Comparison of ENCODE assay signal across 30 cellular contexts in genomic region chr19:55912916-55913315, GRCh38. TPM values are rescaled to one million over a fixed set of nuclear protein-coding genes. Genes with fewer than 3 reads are reported as not detected.
"Had no signal": no experiment of that assay in that cellular context is flagged by ENCODE, and none has a peak within 500 bp of the region (broad histone marks: within the 10 kb centered on the region; RNA-seq: fewer than 3 reads in every experiment).

No MANE protein-coding gene starts in this region.

- H3K4me3 Mint-ChIP-seq: stimulated activated effector memory CD8-positive, alpha-beta T cell treated with anti-CD3 and anti-CD28 coated beads, Interleukin-12 subunit alpha, Interleukin-12 subunit beta, amount 100 ng/mL, for 72 hours; stimulated activated memory B cell treated with anti-CD40 and anti-IgM and Interleukin-4, amounts not matched to agents 10 μg/mL and 1 μg/mL and 100 μg/mL, for 72 hours; stimulated activated naive B cell treated with anti-CD40 and anti-IgM and Interleukin-4, amounts not matched to agents 10 μg/mL and 1 μg/mL and 100 μg/mL, for 72 hours; stimulated activated naive CD8-positive, alpha-beta T cell treated with anti-CD3 and anti-CD28 coated beads, Interleukin-15, amount 100 ng/mL, for 72 hours; stimulated activated naive CD8-positive, alpha-beta T cell treated with anti-CD3 and anti-CD28 coated beads, Interleukin-15, Interleukin-2, amounts not matched to agents 100 ng/mL and 50 ng/mL, for 24 hours had no signal

- ATAC-seq: stimulated activated effector memory CD8-positive, alpha-beta T cell treated with anti-CD3 and anti-CD28 coated beads, Interleukin-12 subunit alpha, Interleukin-12 subunit beta, amount 100 ng/mL, for 72 hours; stimulated activated memory B cell treated with anti-CD40 and anti-IgM and Interleukin-4, amounts not matched to agents 10 μg/mL and 1 μg/mL and 100 μg/mL, for 72 hours; stimulated activated naive CD8-positive, alpha-beta T cell treated with anti-CD3 and anti-CD28 coated beads, Interleukin-15, amount 100 ng/mL, for 72 hours; stimulated activated naive CD8-positive, alpha-beta T cell treated with anti-CD3 and anti-CD28 coated beads, Interleukin-15, Interleukin-2, amounts not matched to agents 100 U/mL and 50 U/mL, for 24 hours; upper lobe of right lung had no signal

- H3K36me3 ChIP-seq: stomach, suprapubic skin, thoracic aorta, thyroid gland, tibial artery, tibial nerve, transverse colon, upper lobe of left lung, upper lobe of right lung, uterus, vagina had no signal

- H3K4me1 Mint-ChIP-seq: stimulated activated effector memory CD8-positive, alpha-beta T cell treated with anti-CD3 and anti-CD28 coated beads, Interleukin-12 subunit alpha, Interleukin-12 subunit beta, amount 100 ng/mL, for 72 hours; stimulated activated memory B cell treated with anti-CD40 and anti-IgM and Interleukin-4, amounts not matched to agents 10 μg/mL and 1 μg/mL and 100 μg/mL, for 72 hours; stimulated activated naive B cell treated with anti-CD40 and anti-IgM and Interleukin-4, amounts not matched to agents 10 μg/mL and 1 μg/mL and 100 μg/mL, for 72 hours; stimulated activated naive CD8-positive, alpha-beta T cell treated with anti-CD3 and anti-CD28 coated beads, Interleukin-15, amount 100 ng/mL, for 72 hours had no signal

- H3K27ac Mint-ChIP-seq: stimulated activated effector memory CD8-positive, alpha-beta T cell treated with anti-CD3 and anti-CD28 coated beads, Interleukin-12 subunit alpha, Interleukin-12 subunit beta, amount 100 ng/mL, for 72 hours; stimulated activated memory B cell treated with anti-CD40 and anti-IgM and Interleukin-4, amounts not matched to agents 10 μg/mL and 1 μg/mL and 100 μg/mL, for 72 hours; stimulated activated naive B cell treated with anti-CD40 and anti-IgM and Interleukin-4, amounts not matched to agents 10 μg/mL and 1 μg/mL and 100 μg/mL, for 72 hours; stimulated activated naive CD8-positive, alpha-beta T cell treated with anti-CD3 and anti-CD28 coated beads, Interleukin-15, amount 100 ng/mL, for 72 hours; stimulated activated naive CD8-positive, alpha-beta T cell treated with anti-CD3 and anti-CD28 coated beads, Interleukin-15, Interleukin-2, amounts not matched to agents 100 ng/mL and 50 ng/mL, for 24 hours had no signal

- H3K4me3 ChIP-seq: stomach, suprapubic skin, testis, thoracic aorta, thyroid gland, tibial artery, tibial nerve, transverse colon, upper lobe of left lung, upper lobe of right lung, uterus, vagina had no signal

- H3K27ac ChIP-seq: stomach, suprapubic skin, testis, thoracic aorta, thyroid gland, tibial artery, tibial nerve, transverse colon, upper lobe of left lung, upper lobe of right lung, uterus, vagina had no signal

- DNase-seq: stimulated activated CD4-positive, alpha-beta T cell treated with anti-CD3 and anti-CD28 coated beads, Interleukin-1b, Interleukin-23, amount 100 ng/mL, for 48 hours; stimulated activated CD4-positive, alpha-beta T cell treated with anti-CD3 and anti-CD28 coated beads, Interleukin-2, amount 100 ng/mL, for 48 hours; stimulated activated CD4-positive, alpha-beta T cell treated with anti-CD3 and anti-CD28 coated beads, Interleukin-4, amount 100 ng/mL, for 24 hours; stimulated activated CD4-positive, alpha-beta T cell treated with anti-CD3 and anti-CD28 coated beads, Interleukin-4, amount 100 ng/mL, for 4 hours; stimulated activated CD8-positive, alpha-beta memory T cell treated with anti-CD3 and anti-CD28 coated beads, Interleukin-4, amount 100 ng/mL, for 48 hours; stimulated activated naive B cell treated with anti-CD40 and anti-IgM and Interleukin-4, amounts not matched to agents 10 μg/mL and 1 μg/mL and 100 μg/mL, for 72 hours; stimulated activated naive CD4-positive, alpha-beta T cell; stimulated activated naive CD4-positive, alpha-beta T cell treated with Interleukin-2 at 50 U/mL for 16 hours; stimulated activated naive CD8-positive, alpha-beta T cell treated with anti-CD3 and anti-CD28 coated beads, Interleukin-15, amount 100 ng/mL, for 72 hours; stimulated activated naive CD8-positive, alpha-beta T cell treated with anti-CD3 and anti-CD28 coated beads, Interleukin-15, Interleukin-2, amounts not matched to agents 100 U/mL and 50 U/mL, for 24 hours; stomach; testis; thyroid gland; tibial artery; transverse colon; trophoblast cell; upper lobe of left lung; upper lobe of right lung; uterus had no signal

- H3K4me1 ChIP-seq: stomach, suprapubic skin, testis, thyroid gland, tibial artery, tibial nerve, transverse colon, upper lobe of left lung, upper lobe of right lung, uterus, vagina had no signal

- H3K36me3 Mint-ChIP-seq: stimulated activated effector memory CD8-positive, alpha-beta T cell treated with anti-CD3 and anti-CD28 coated beads, Interleukin-12 subunit alpha, Interleukin-12 subunit beta, amount 100 ng/mL, for 72 hours; stimulated activated memory B cell treated with anti-CD40 and anti-IgM and Interleukin-4, amounts not matched to agents 10 μg/mL and 1 μg/mL and 100 μg/mL, for 72 hours had no signal

- H3K9me3 ChIP-seq: testis, thoracic aorta, thyroid gland, transverse colon, uterus, vagina had no signal

- H3K27me3 ChIP-seq: suprapubic skin, testis, thyroid gland, tibial artery, tibial nerve, transverse colon, upper lobe of left lung, upper lobe of right lung, uterus, vagina had no signal

RNA-seq across cellular contexts. Expression of gene NLRP13, which starts 19.2 kb away (rescaled TPM):
- total RNA-seq: stomach, subcutaneous adipose tissue, suprapubic skin, temporal lobe, thoracic aorta, thyroid gland, tibial nerve, transverse colon, upper lobe of left lung, upper lobe of right lung, ureter, urinary bladder, uterus, vagina had no signal

RNA-seq across cellular contexts. Expression of gene NLRP8, which starts 34.7 kb away (rescaled TPM):
- total RNA-seq: stomach, subcutaneous adipose tissue, suprapubic skin, temporal lobe, thoracic aorta, thyroid gland, tibial nerve, transverse colon, upper lobe of left lung, upper lobe of right lung, ureter, urinary bladder, uterus, vagina had no signal
